Comparison of ENCODE assay signal across 9 cellular contexts in genomic region chr17:75869282-75870141, GRCh38. TPM values are rescaled to one million over a fixed set of nuclear protein-coding genes. Genes with fewer than 3 reads are reported as not detected.
DNase-seq lines count a peak whose midpoint lies in the region; TF ChIP-seq lines count a peak whose summit lies in the region.
"Had no signal": no experiment of that assay in that cellular context is flagged by ENCODE, and none has a peak within 500 bp of the region (broad histone marks: within the 10 kb centered on the region; RNA-seq: fewer than 3 reads in every experiment).

No MANE protein-coding gene starts in this region.

- H3K9ac ChIP-seq in stomach smooth muscle (ENCODE audit: low read length in 2 of 2) = no peak overlapping the region

- H3K4me3 ChIP-seq in Peyer's patch = peak overlapping the region in 1 of 4 donors; percentile 8
- H3K4me3 ChIP-seq in foreskin fibroblast (ENCODE audit: low read depth in 1 of 2, low read length in 2 of 2) = peak overlapping the region in 1 of 2 donors; percentile 31
- H3K4me3 ChIP-seq in stomach smooth muscle (ENCODE audit: low read length in 2 of 2) = peak overlapping the region in 1 of 2 donors; percentile 57

- DNase-seq in Peyer's patch (peak in 2 of 3 donors; percentile 83 to 86), foreskin fibroblast (peak; percentile 58 to 81), NCI-H2227 (lab: John Stamatoyannopoulos, UW; ENCODE audit: unreplicated experiment) (no peak), T-helper 9 cell (no peak), NOMO-1 treated with dmso at 0.1 percent for 144 hours (lab: John Stamatoyannopoulos, UW; ENCODE audit: unreplicated experiment) (no peak)
- DNase-seq: activated naive CD4-positive, alpha-beta T cell treated with anti-CD3 and anti-CD28 coated beads, Interleukin-2, amount 50 U/mL, for 16 hours; NCI-H1105; stimulated activated CD4-positive, alpha-beta T cell treated with anti-CD3 and anti-CD28 coated beads, Interleukin-12 subunit alpha, Interleukin-12 subunit beta, amount 100 ng/mL, for 4 hours had no signal

- peak overlapping the region; percentile 68 to 87 (median 76) for H3K27ac ChIP-seq in Peyer's patch
- H3K27ac ChIP-seq in stomach smooth muscle (ENCODE audit: low read length) = peak overlapping the region; percentile 64

- no peaks in the 10 kb centered on the region for H3K9me3 ChIP-seq in Peyer's patch
- H3K9me3 ChIP-seq in stomach smooth muscle (ENCODE audit: control insufficient read depth in 2 of 2, low read length in 2 of 2) = no peaks in the 10 kb centered on the region

- H3K27me3 ChIP-seq in Peyer's patch = no peaks in the 10 kb centered on the region
- no peaks in the 10 kb centered on the region for H3K27me3 ChIP-seq in stomach smooth muscle (ENCODE audit: control insufficient read depth in 1 of 2, insufficient read depth in 2 of 2, low read length in 2 of 2)

- TF ChIP-seq POLR2A in Peyer's patch (IDR thresholded peaks at IDR 0.05) = no peak

- H3K36me3 ChIP-seq in Peyer's patch = peaks cover 0 to 9% (median 0%) of the 10 kb centered on the region in 3 donors
- H3K36me3 ChIP-seq in stomach smooth muscle (ENCODE audit: control insufficient read depth in 2 of 2, insufficient read depth in 2 of 2, low read length in 2 of 2) = peaks cover 2 to 8% of the 10 kb centered on the region in 2 donors

- H3K4me1 ChIP-seq in Peyer's patch (peaks cover 0 to 43% (median 5%) of the 10 kb centered on the region in 4 donors), stomach smooth muscle (ENCODE audit: control insufficient read depth, insufficient read depth, low read length) (peaks cover 47% of the 10 kb centered on the region)

- TF ChIP-seq CTCF in Peyer's patch (IDR thresholded peaks at IDR 0.05) = no peak
- TF ChIP-seq CTCF in foreskin fibroblast (IDR thresholded peaks at IDR 0.05; ENCODE audit: low read depth, low read length) = no peak

RNA-seq across cellular contexts. Expression of gene TRIM47, which starts 8.9 kb away (rescaled TPM):
- total RNA-seq in Peyer's patch = 10 to 100 TPM; 16.5 to 61.4 (median 45.7) TPM

RNA-seq across cellular contexts. Expression of gene WBP2, which starts 14.4 kb away (rescaled TPM):
- total RNA-seq in Peyer's patch = 10 to 100 TPM; 45.4 to 61.4 (median 53.7) TPM

RNA-seq across cellular contexts. Expression of gene UNC13D, which starts 25.3 kb away (rescaled TPM):
- 10 to 100 TPM in 3 of 4 donors, 1 to 10 TPM in 1; 8.4 to 45.4 (median 22.2) TPM for total RNA-seq in Peyer's patch

RNA-seq across cellular contexts. Expression of gene TRIM65, which starts 27.2 kb away (rescaled TPM):
- total RNA-seq in Peyer's patch = 10 to 100 TPM; 14.0 to 22.7 (median 16.9) TPM

RNA-seq across cellular contexts. Expression of gene MRPL38, which starts 35.2 kb away (rescaled TPM):
- 10 to 100 TPM; 61.1 to 95.7 (median 72.9) TPM for total RNA-seq in Peyer's patch

Comparison
In these comparisons a context has a peak if more than half of its experiments do, and no peak if none do; other contexts are left out.
1. DNase-seq: peak in Peyer's patch (2 of 3) and foreskin fibroblast (2 of 2); none in NCI-H2227 (single experiment), T-helper 9 cell (single experiment) and NOMO-1 treated with dmso at 0.1 percent for 144 hours (single experiment).